Comparison of ENCODE assay signal across 10 cellular contexts in the genomic region with DNA sequence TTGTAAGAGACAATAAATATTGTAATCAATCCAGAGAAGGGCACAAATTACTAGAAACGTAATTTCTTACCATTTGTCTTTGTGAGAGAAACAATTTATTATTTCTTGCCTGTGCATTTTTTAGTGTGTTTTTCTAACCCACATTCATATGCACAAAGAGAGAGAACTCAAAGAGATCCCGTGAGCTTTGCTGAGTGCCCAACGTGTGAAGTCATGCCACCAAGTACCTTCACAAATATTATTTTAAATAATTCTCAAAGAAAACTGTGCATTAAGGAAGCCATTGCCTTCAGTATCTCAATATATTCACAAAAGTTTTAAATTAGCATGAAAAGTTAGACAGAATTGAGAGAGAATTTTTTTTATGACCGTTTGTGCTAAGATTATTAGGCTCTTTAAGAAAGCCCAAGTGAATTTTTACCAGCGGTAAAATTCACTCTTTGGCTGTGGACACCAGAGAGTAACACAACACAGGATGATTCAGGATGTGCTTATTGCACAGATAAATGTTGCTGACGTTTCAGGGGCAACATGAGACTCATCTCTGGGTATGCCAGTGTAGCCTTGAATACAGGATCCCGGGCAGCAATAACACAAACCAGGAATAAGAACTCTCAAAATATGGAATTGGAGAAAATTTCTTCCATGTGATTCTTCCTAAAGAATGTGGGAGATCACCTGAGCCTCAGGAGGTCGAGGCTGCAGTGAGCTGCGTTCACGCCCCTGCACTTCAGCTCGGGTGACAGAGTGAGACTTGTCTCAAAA. TPM values are rescaled to one million over a fixed set of nuclear protein-coding genes. Genes with fewer than 3 reads are reported as not detected.
A peak's percentile ranks its signal among the peaks of the same experiment; 100 is the strongest.
DNase-seq lines count a peak whose midpoint lies in the region; ATAC-seq and TF ChIP-seq lines count a peak whose summit lies in the region.
"Had no signal": no experiment of that assay in that cellular context is flagged by ENCODE, and none has a peak within 500 bp of the region (broad histone marks: within the 10 kb centered on the region; RNA-seq: fewer than 3 reads in every experiment).

No MANE protein-coding gene starts in this region.

- intact Hi-C loops in left ventricle myocardium inferior (cut with micrococcal nuclease) (loop anchor here (10.0 kb wide), 1 partner anchor 54 kb away; no protein-coding TSS in a partner anchor), Right ventricle myocardium superior (cut with DNase I) (no loop called here), vagina (cut with DNase I) (no loop called here), lower leg skin (cut with DNase I; ENCODE audit: low total_unique reads) (no loop called here)

- POLR2A ChIA-PET in activated naive CD8-positive, alpha-beta T cell treated with anti-CD3 and anti-CD28 coated beads, Interleukin-2, amount 10 ng/mL, durations not matched to agents 7 days and 5 days (lab: Charles Lee), result interaction anchor here (0.8 to 8.2 kb wide), 8 partner anchors 8 to 593 kb away, joined by 3 to 186 read pairs (median 4); a partner anchor contains a TSS

- WGBS in lower leg skin, 2 donors, result 76 to 79% methylated on average over 11 of the region's 11 CpGs

- H3K36me3 Mint-ChIP-seq in activated naive CD8-positive, alpha-beta T cell treated with anti-CD3 and anti-CD28 coated beads, Interleukin-2, amount 10 ng/mL, durations not matched to agents 7 days and 5 days, result peaks cover 42% of the 10 kb centered on the region

- peak overlapping the region; percentile 98 for H3K4me3 Mint-ChIP-seq in activated naive CD8-positive, alpha-beta T cell treated with anti-CD3 and anti-CD28 coated beads, Interleukin-2, amount 10 ng/mL, durations not matched to agents 7 days and 5 days

- H3K27ac Mint-ChIP-seq in activated naive CD8-positive, alpha-beta T cell treated with anti-CD3 and anti-CD28 coated beads, Interleukin-2, amount 10 ng/mL, durations not matched to agents 7 days and 5 days, result peak overlapping the region; percentile 99

- TF ChIP-seq CTCF in left ventricle myocardium inferior (IDR thresholded peaks at IDR 0.05; ENCODE audit: borderline replicate concordance) (no peak), vagina (IDR thresholded peaks at IDR 0.05) (no peak), lower leg skin (IDR thresholded peaks at IDR 0.05) (no peak)

- peaks cover 41% of the 10 kb centered on the region for H3K4me1 Mint-ChIP-seq in activated naive CD8-positive, alpha-beta T cell treated with anti-CD3 and anti-CD28 coated beads, Interleukin-2, amount 10 ng/mL, durations not matched to agents 7 days and 5 days

- no peaks in the 10 kb centered on the region for H3K9me3 Mint-ChIP-seq in activated naive CD8-positive, alpha-beta T cell treated with anti-CD3 and anti-CD28 coated beads, Interleukin-2, amount 10 ng/mL, durations not matched to agents 7 days and 5 days

- no peaks in the 10 kb centered on the region for H3K36me3 ChIP-seq in left ventricle myocardium inferior
- no peaks in the 10 kb centered on the region for H3K36me3 ChIP-seq in mucosa of rectum (ENCODE audit: control insufficient read depth in 2 of 2, insufficient read depth in 2 of 2, low read length in 2 of 2)
- H3K36me3 ChIP-seq in vagina, result no peaks in the 10 kb centered on the region
- no peaks in the 10 kb centered on the region for H3K36me3 ChIP-seq in HAP-1 (replicated peaks)

- no peak for ATAC-seq in Right ventricle myocardium superior (ENCODE audit: poor library complexity)
- no peak for ATAC-seq in activated naive CD8-positive, alpha-beta T cell treated with anti-CD3 and anti-CD28 coated beads, Interleukin-2, amount 10 ng/mL, durations not matched to agents 7 days and 5 days (ENCODE audit: low read depth)

- H3K27me3 Mint-ChIP-seq in activated naive CD8-positive, alpha-beta T cell treated with anti-CD3 and anti-CD28 coated beads, Interleukin-2, amount 10 ng/mL, durations not matched to agents 7 days and 5 days, result no peaks in the 10 kb centered on the region

- TF ChIP-seq POLR2A in vagina (IDR thresholded peaks at IDR 0.05) (no peak), lower leg skin (IDR thresholded peaks at IDR 0.05) (no peak)

- H3K9ac ChIP-seq in mucosa of rectum (ENCODE audit: low read depth in 1 of 2, low read length in 2 of 2), result peak overlapping the region; percentile 17 to 42

- H3K27ac ChIP-seq in left ventricle myocardium inferior (replicated peaks) (peak overlapping the region; percentile 92), mucosa of rectum (ENCODE audit: low read depth in 2 of 2, low read length in 2 of 2) (peak overlapping the region; percentile 53 to 81), vagina (peak overlapping the region; percentile 62)

- H3K4me3 ChIP-seq in left ventricle myocardium inferior, result peak overlapping the region; percentile 66
- H3K4me3 ChIP-seq in mucosa of rectum (ENCODE audit: low read length in 2 of 2), result peak overlapping the region in 1 of 2 donors; percentile 75
- H3K4me3 ChIP-seq in vagina, result peak overlapping the region in 1 of 2 donors; percentile 44
- H3K4me3 ChIP-seq in HAP-1, result no peak overlapping the region
- no peak overlapping the region for H3K4me3 ChIP-seq in lower leg skin (ENCODE audit: low read depth, poor library complexity, severe bottlenecking)

- no peak for DNase-seq in left ventricle myocardium inferior
- DNase-seq in Right ventricle myocardium superior, result no peak
- no peak for DNase-seq in activated naive CD8-positive, alpha-beta T cell treated with anti-CD3 and anti-CD28 coated beads, Interleukin-2, amount 10 ng/mL, durations not matched to agents 7 days and 5 days
- no peak for DNase-seq in vagina (ENCODE audit: extremely low spot score in 2 of 2)
- DNase-seq in HAP-1 (ENCODE audit: low spot score in 2 of 2), result no peak
- DNase-seq in NCI-H2171 treated with DMSO at 0.1 percent for 48 hours (lab: John Stamatoyannopoulos, UW), result no peak
- DNase-seq in lower leg skin (ENCODE audit: low spot score in 2 of 2), result no peak
- DNase-seq: Caco-2, kidney glomerular epithelial cell had no signal

- H3K4me1 ChIP-seq in left ventricle myocardium inferior (peaks cover 95% of the 10 kb centered on the region), mucosa of rectum (ENCODE audit: control insufficient read depth in 2 of 2, insufficient read depth in 2 of 2, low read length in 2 of 2) (peaks cover 4 to 9% of the 10 kb centered on the region in 2 donors), vagina (peaks cover 44% of the 10 kb centered on the region), HAP-1 (no peaks in the 10 kb centered on the region)
- H3K4me1 ChIP-seq: Caco-2 had no signal

- H3K9me3 ChIP-seq in left ventricle myocardium inferior (replicated peaks) (no peaks in the 10 kb centered on the region), mucosa of rectum (ENCODE audit: control insufficient read depth in 2 of 2, low read length in 2 of 2) (no peaks in the 10 kb centered on the region), vagina (no peaks in the 10 kb centered on the region), HAP-1 (no peaks in the 10 kb centered on the region)
- H3K9me3 ChIP-seq: Caco-2 had no signal

- no peaks in the 10 kb centered on the region for H3K27me3 ChIP-seq in left ventricle myocardium inferior (ENCODE audit: low read depth)
- no peaks in the 10 kb centered on the region for H3K27me3 ChIP-seq in mucosa of rectum (ENCODE audit: control insufficient read depth in 2 of 2, insufficient read depth in 2 of 2, low read length in 2 of 2)
- no peaks in the 10 kb centered on the region for H3K27me3 ChIP-seq in vagina
- peaks cover 22% of the 10 kb centered on the region for H3K27me3 ChIP-seq in HAP-1 (ENCODE audit: low read depth)

- in situ Hi-C loops in HAP-1 (cut with MboI; ENCODE audit: low sequenced_read_pairs), result no loop called here

RNA-seq across cellular contexts. Expression of a gene that starts 2.9 kb away (rescaled TPM):
- total RNA-seq in left ventricle myocardium inferior (50.6 TPM), Right ventricle myocardium superior (49.9 TPM), vagina (153 TPM), lower leg skin (10 to 100 TPM; 44.9 to 84.7 (median 82.1) TPM)
- total RNA-seq in activated naive CD8-positive, alpha-beta T cell treated with anti-CD3 and anti-CD28 coated beads, Interleukin-2, amount 10 ng/mL, durations not matched to agents 7 days and 5 days, result 1,000 to 10,000 TPM; 1,212 to 1,244 TPM

RNA-seq across cellular contexts. Expression of a gene that starts 14.3 kb away (rescaled TPM):
- not detected for total RNA-seq in left ventricle myocardium inferior
- not detected for total RNA-seq in Right ventricle myocardium superior
- not detected for total RNA-seq in activated naive CD8-positive, alpha-beta T cell treated with anti-CD3 and anti-CD28 coated beads, Interleukin-2, amount 10 ng/mL, durations not matched to agents 7 days and 5 days
- total RNA-seq in vagina, result not detected
- not detected for total RNA-seq in lower leg skin
- total RNA-seq: Caco-2 had no signal

RNA-seq across cellular contexts. Expression of a gene that starts 20.2 kb away (rescaled TPM):
- 0.14 TPM for total RNA-seq in left ventricle myocardium inferior
- 0.24 TPM for total RNA-seq in Right ventricle myocardium superior
- 10 to 100 TPM; 10.1 to 11.8 TPM for total RNA-seq in activated naive CD8-positive, alpha-beta T cell treated with anti-CD3 and anti-CD28 coated beads, Interleukin-2, amount 10 ng/mL, durations not matched to agents 7 days and 5 days
- total RNA-seq in vagina, result 2.2 TPM
- 1 to 10 TPM in 2 of 4 donors, under 1 TPM in 2; 0.47 to 3.5 (median 1.6) TPM for total RNA-seq in lower leg skin
